11 cellular contexts compared by ENCODE assay signal in genomic region chr17:39617100-39617445, GRCh38. TPM values are rescaled to one million over a fixed set of nuclear protein-coding genes. Genes with fewer than 3 reads are reported as not detected.
DNase-seq lines count a peak whose midpoint lies in the region; ATAC-seq and TF ChIP-seq lines count a peak whose summit lies in the region.
"Had no signal": no experiment of that assay in that cellular context is flagged by ENCODE, and none has a peak within 500 bp of the region (broad histone marks: within the 10 kb centered on the region; RNA-seq: fewer than 3 reads in every experiment).

No MANE protein-coding gene starts in this region.

- H3K79me2 ChIP-seq in smooth muscle cell (ENCODE audit: low read depth): no peaks in the 10 kb centered on the region

- no peaks in the 10 kb centered on the region for H3K36me3 ChIP-seq in NT2/D1 (ENCODE audit: insufficient read depth, insufficient read length, low read length)
- no peaks in the 10 kb centered on the region for H3K36me3 ChIP-seq in endodermal cell (ENCODE audit: control insufficient read depth, insufficient read depth, low read length)
- H3K36me3 ChIP-seq in smooth muscle cell (ENCODE audit: low read depth): no peaks in the 10 kb centered on the region
- no peaks in the 10 kb centered on the region for H3K36me3 ChIP-seq in BE2C
- H3K36me3 ChIP-seq: Peyer's patch had no signal

- POLR2A ChIA-PET in activated CD4-positive, alpha-beta T cell treated with anti-CD3 and anti-CD28 coated beads for 36 hours (lab: Charles Lee): no interaction called here

- 89 to 92% methylated on average over 2 to 3 of the region's 3 CpGs for WGBS in endodermal cell (ENCODE audit: insufficient coverage in 1 of 2, insufficient read length in 1 of 2), 2 experiments
- 80% methylated on average over 3 of the region's 3 CpGs for WGBS in smooth muscle cell (ENCODE audit: low lambda C conversion rate)

- H3K4me2 ChIP-seq in smooth muscle cell: peak overlapping the region; percentile 100

- no peak overlapping the region for H3K4me3 ChIP-seq in NT2/D1 (ENCODE audit: insufficient read length, low read depth)
- no peak overlapping the region for H3K4me3 ChIP-seq in endodermal cell (ENCODE audit: low read length)
- no peak overlapping the region for H3K4me3 ChIP-seq in smooth muscle cell
- H3K4me3 ChIP-seq in BE2C (ENCODE audit: low read depth, low read length): no peak overlapping the region

- H3K9me3 ChIP-seq in NT2/D1 (ENCODE audit: insufficient read depth, low read length): no peaks in the 10 kb centered on the region
- no peaks in the 10 kb centered on the region for H3K9me3 ChIP-seq in endodermal cell (ENCODE audit: control insufficient read depth, low read length)
- H3K9me3 ChIP-seq in smooth muscle cell (replicated peaks; ENCODE audit: low read depth): no peaks in the 10 kb centered on the region
- H3K9me3 ChIP-seq in BE2C: no peaks in the 10 kb centered on the region; the same call in 1 of the 2 replicates
- H3K9me3 ChIP-seq: Peyer's patch had no signal

- H3K27ac ChIP-seq in endodermal cell (ENCODE audit: low read depth, low read length) (no peak overlapping the region), smooth muscle cell (ENCODE audit: low read depth) (no peak overlapping the region)

- H3K9ac ChIP-seq in NT2/D1 (ENCODE audit: insufficient read length, low read depth) (peak overlapping the region; percentile 28), endodermal cell (ENCODE audit: extremely low read depth, low read length, poor library complexity, severe bottlenecking) (no peak overlapping the region), smooth muscle cell (ENCODE audit: low read depth) (no peak overlapping the region)

- H3K4me3 Mint-ChIP-seq in activated CD4-positive, alpha-beta T cell treated with anti-CD3 and anti-CD28 coated beads for 36 hours: peak overlapping the region; percentile 57
- H3K4me3 Mint-ChIP-seq in endodermal cell: peak overlapping the region; percentile 36

- H3K4me1 ChIP-seq in NT2/D1 (ENCODE audit: insufficient read depth, insufficient read length) (no peaks in the 10 kb centered on the region), endodermal cell (ENCODE audit: control insufficient read depth, insufficient read depth, low read length) (no peaks in the 10 kb centered on the region), smooth muscle cell (ENCODE audit: low read depth) (no peaks in the 10 kb centered on the region), BE2C (peaks cover 7% of the 10 kb centered on the region)

- CTCF ChIA-PET in activated CD4-positive, alpha-beta T cell treated with anti-CD3 and anti-CD28 coated beads for 36 hours (lab: Charles Lee): interaction anchor here (0.7 to 10.2 kb wide), 2 partner anchors 18 to 445 kb away, joined by 3 to 181 read pairs; partner anchors contain the start of gene STARD3

- H3K27me3 Mint-ChIP-seq in activated CD4-positive, alpha-beta T cell treated with anti-CD3 and anti-CD28 coated beads for 36 hours: peaks cover 7% of the 10 kb centered on the region
- peaks cover 97% of the 10 kb centered on the region for H3K27me3 Mint-ChIP-seq in endodermal cell (ENCODE audit: insufficient read depth)

- no peak for DNase-seq in activated CD4-positive, alpha-beta T cell treated with anti-CD3 and anti-CD28 coated beads for 36 hours
- no peak for DNase-seq in activated CD4-positive, alpha-beta T cell treated with anti-CD3 and anti-CD28 coated beads for 48 hours
- DNase-seq in NT2/D1 (ENCODE audit: low read depth, low spot score): no peak
- no peak for DNase-seq in endodermal cell
- DNase-seq in smooth muscle cell (lab: John Stamatoyannopoulos, UW; ENCODE audit: unreplicated experiment): no peak
- DNase-seq in left colon: no peak
- no peak for DNase-seq in BE2C
- DNase-seq in dedifferentiated amniotic fluid mesenchymal stem cell (ENCODE audit: extremely low spot score): no peak

- no peak for ATAC-seq in activated CD4-positive, alpha-beta T cell treated with anti-CD3 and anti-CD28 coated beads for 36 hours
- no peak for ATAC-seq in left colon

- no peaks in the 10 kb centered on the region for H3K36me3 Mint-ChIP-seq in activated CD4-positive, alpha-beta T cell treated with anti-CD3 and anti-CD28 coated beads for 36 hours (ENCODE audit: low read depth)
- no peaks in the 10 kb centered on the region for H3K36me3 Mint-ChIP-seq in endodermal cell (ENCODE audit: low read depth)

- H3F3A ChIP-seq in smooth muscle cell (ENCODE audit: low read depth): no peaks in the 10 kb centered on the region

- H3K27me3 ChIP-seq in NT2/D1 (ENCODE audit: insufficient read depth, insufficient read length) (peaks cover 85% of the 10 kb centered on the region), endodermal cell (ENCODE audit: control insufficient read depth, insufficient read depth, low read length, poor library complexity, severe bottlenecking) (peaks cover 93% of the 10 kb centered on the region), smooth muscle cell (ENCODE audit: low read depth) (peaks cover 76% of the 10 kb centered on the region), BE2C (peaks cover 19% of the 10 kb centered on the region)
- H3K27me3 ChIP-seq: Peyer's patch had no signal

- H3K4me1 Mint-ChIP-seq in activated CD4-positive, alpha-beta T cell treated with anti-CD3 and anti-CD28 coated beads for 36 hours: peaks cover 4% of the 10 kb centered on the region
- H3K4me1 Mint-ChIP-seq in endodermal cell: peaks cover 2% of the 10 kb centered on the region

- intact Hi-C loops in activated CD4-positive, alpha-beta T cell treated with anti-CD3 and anti-CD28 coated beads for 36 hours (cut with DNase I, micrococcal nuclease): loop anchor here in 1 of 2 experiments (1.0 kb wide), 1 partner anchor 137 kb away; no protein-coding TSS in a partner anchor
- intact Hi-C loops in left colon (cut with DNase I, micrococcal nuclease): no loop called here

- H2AFZ ChIP-seq in smooth muscle cell (ENCODE audit: low read depth): no peak overlapping the region

- no peak overlapping the region for H3K27ac Mint-ChIP-seq in activated CD4-positive, alpha-beta T cell treated with anti-CD3 and anti-CD28 coated beads for 36 hours
- no peak overlapping the region for H3K27ac Mint-ChIP-seq in endodermal cell

- no peaks in the 10 kb centered on the region for H3K9me3 Mint-ChIP-seq in activated CD4-positive, alpha-beta T cell treated with anti-CD3 and anti-CD28 coated beads for 36 hours (ENCODE audit: low read depth)
- no peaks in the 10 kb centered on the region for H3K9me3 Mint-ChIP-seq in endodermal cell

- TF ChIP-seq CTCF in endodermal cell (conservative IDR thresholded peaks at IDR 0.05) (no peak), smooth muscle cell (IDR thresholded peaks at IDR 0.05; ENCODE audit: borderline replicate concordance, insufficient read depth, poor library complexity, severe bottlenecking) (no peak), BE2C (IDR thresholded peaks at IDR 0.05; ENCODE audit: low read depth, low read length) (no peak)

- H4K20me1 ChIP-seq in smooth muscle cell (ENCODE audit: low read depth): no peaks in the 10 kb centered on the region

RNA-seq across cellular contexts. Expression of gene NEUROD2, which starts 9.4 kb away (rescaled TPM):
- not detected for total RNA-seq in activated CD4-positive, alpha-beta T cell treated with anti-CD3 and anti-CD28 coated beads for 36 hours
- not detected for total RNA-seq in endodermal cell
- not detected for polyA plus RNA-seq in endodermal cell (2013, experiment 1 of 2)
- polyA plus RNA-seq in endodermal cell (2013, experiment 2 of 2): not detected
- total RNA-seq in smooth muscle cell: not detected in 2 replicates
- polyA plus RNA-seq in smooth muscle cell: 0.19 and 0.25 TPM in 2 replicates
- total RNA-seq in left colon: under 1 TPM in 1 of 2 donors, not detected in 1; 0.12 TPM
- polyA plus RNA-seq in BE2C (2012; ENCODE audit: insufficient read depth, insufficient read length, low read depth): not detected
- total RNA-seq: dermis microvascular lymphatic vessel endothelial cell, Peyer's patch, skeletal muscle tissue had no signal

RNA-seq across cellular contexts. Expression of gene PPP1R1B, which starts 9.7 kb away (rescaled TPM):
- under 1 TPM in 1 of 2 experiments, not detected in 1; 0.18 TPM for total RNA-seq in activated CD4-positive, alpha-beta T cell treated with anti-CD3 and anti-CD28 coated beads for 36 hours
- 1 to 10 TPM; 1.0 to 2.1 TPM for total RNA-seq in endodermal cell
- 0.46 TPM for polyA plus RNA-seq in endodermal cell (2013, experiment 1 of 2)
- not detected for polyA plus RNA-seq in endodermal cell (2013, experiment 2 of 2)
- 1.7 TPM in 1 of 2 replicates, not detected in the other for total RNA-seq in smooth muscle cell
- not detected in 2 replicates for polyA plus RNA-seq in smooth muscle cell
- total RNA-seq in left colon: 100 to 1,000 TPM; 259 to 404 TPM
- not detected for polyA plus RNA-seq in BE2C (2012; ENCODE audit: insufficient read depth, insufficient read length, low read depth)
- total RNA-seq: dermis microvascular lymphatic vessel endothelial cell had no signal

RNA-seq across cellular contexts. Expression of gene STARD3, which starts 19.9 kb away (rescaled TPM):
- 10 to 100 TPM; 46.8 to 77.9 TPM for total RNA-seq in activated CD4-positive, alpha-beta T cell treated with anti-CD3 and anti-CD28 coated beads for 36 hours
- total RNA-seq in endodermal cell: 10 to 100 TPM; 60.3 to 60.5 TPM
- polyA plus RNA-seq in endodermal cell (2013, experiment 1 of 2): 52.0 TPM
- 54.0 TPM for polyA plus RNA-seq in endodermal cell (2013, experiment 2 of 2)
- total RNA-seq in smooth muscle cell: 33.7 and 37.5 TPM in 2 replicates
- 53.3 and 61.8 TPM in 2 replicates for polyA plus RNA-seq in smooth muscle cell
- 10 to 100 TPM; 37.2 to 44.3 TPM for total RNA-seq in left colon
- polyA plus RNA-seq in BE2C (2012; ENCODE audit: insufficient read depth, insufficient read length, low read depth): 136 TPM

RNA-seq across cellular contexts. Expression of gene TCAP, which starts 48.1 kb away (rescaled TPM):
- total RNA-seq in activated CD4-positive, alpha-beta T cell treated with anti-CD3 and anti-CD28 coated beads for 36 hours: under 1 TPM; 0.82 to 0.95 TPM
- total RNA-seq in endodermal cell (1 to 10 TPM; 1.5 to 1.9 TPM), smooth muscle cell (1.1 TPM in 1 of 2 replicates, not detected in the other), left colon (under 1 TPM; 0.43 to 0.50 TPM)
- polyA plus RNA-seq in endodermal cell (2013, experiment 1 of 2): 2.5 TPM
- 2.1 TPM for polyA plus RNA-seq in endodermal cell (2013, experiment 2 of 2)
- polyA plus RNA-seq in smooth muscle cell: 0.41 and 0.69 TPM in 2 replicates
- polyA plus RNA-seq in BE2C (2012; ENCODE audit: insufficient read depth, insufficient read length, low read depth): 4.4 TPM

RNA-seq across cellular contexts. Expression of gene PNMT, which starts 51.2 kb away (rescaled TPM):
- not detected for total RNA-seq in activated CD4-positive, alpha-beta T cell treated with anti-CD3 and anti-CD28 coated beads for 36 hours
- total RNA-seq in endodermal cell (1 to 10 TPM in 1 of 2 donors, under 1 TPM in 1; 0.55 to 1.0 TPM), smooth muscle cell (not detected in 2 replicates), left colon (1 to 10 TPM in 1 of 2 donors, under 1 TPM in 1; 0.73 to 1.0 TPM)
- 0.71 TPM for polyA plus RNA-seq in endodermal cell (2013, experiment 1 of 2)
- polyA plus RNA-seq in endodermal cell (2013, experiment 2 of 2): 0.37 TPM
- polyA plus RNA-seq in smooth muscle cell: 0.23 and 1.3 TPM in 2 replicates
- polyA plus RNA-seq in BE2C (2012; ENCODE audit: insufficient read depth, insufficient read length, low read depth): 2.8 TPM

Comparison
In these comparisons a context has a peak if more than half of its experiments do, and no peak if none do; other contexts are left out.
1. RNA of gene PPP1R1B, which starts 9.7 kb away (total RNA-seq): 259 to 404 TPM in left colon; 1.0 to 2.1 TPM in endodermal cell, 0.18 TPM in activated CD4-positive, alpha-beta T cell treated with anti-CD3 and anti-CD28 coated beads for 36 hours and 1.7 TPM in smooth muscle cell; every median in the first group is over 10 times any median in the second.